Comparison of ENCODE assay signal across 35 cellular contexts in genomic region chr4:117640836-117641235, GRCh38.
"Had no signal": no experiment of that assay in that cellular context is flagged by ENCODE, and none has a peak within 500 bp of the region (broad histone marks: within the 10 kb centered on the region; RNA-seq: fewer than 3 reads in every experiment).

No MANE protein-coding gene starts in this region.

- H3K9me2 ChIP-seq: SK-N-SH had no signal

- ATAC-seq: activated CD8-positive, alpha-beta T cell treated with anti-CD3 and anti-CD28 coated beads for 36 hours; activated T-cell treated with anti-CD3 and anti-CD28 coated beads, Interleukin-2, amount 50 U/mL, for 72 hours; activated T-helper 17 cell treated with anti-CD3 and anti-CD28 coated beads, Interleukin-2, amount 50 U/mL, for 72 hours; Panc1; T-cell; T-helper 17 cell had no signal

- H3K4me3 ChIP-seq: cardiac muscle cell, SJCRH30 had no signal

- H3K4me1 ChIP-seq: SJCRH30 had no signal

- H3K27ac ChIP-seq: cardiac muscle cell, SJCRH30, WERI-Rb-1 had no signal

- H3K9ac ChIP-seq: SK-N-SH had no signal

- DNase-seq: activated CD4-positive, alpha-beta T cell treated with anti-CD3 and anti-CD28 coated beads for 1 hour; activated CD4-positive, alpha-beta T cell treated with anti-CD3 and anti-CD28 coated beads for 48 hours; activated CD4-positive, alpha-beta T cell treated with anti-CD3 and anti-CD28 coated beads, Interleukin-2, amount 50 U/mL, for 4 hours; activated CD4-positive, CD25-positive, alpha-beta regulatory T cell; activated CD8-positive, alpha-beta T cell treated with anti-CD3 and anti-CD28 coated beads for 36 hours; activated effector memory CD4-positive, alpha-beta T cell treated with anti-CD3 and anti-CD28 coated beads, Interleukin-2, amount 50 U/mL, for 16 hours; activated naive CD4-positive, alpha-beta T cell; activated naive CD4-positive, alpha-beta T cell treated with anti-CD3 and anti-CD28 coated beads, Interleukin-2, amount 50 U/mL, for 16 hours; activated naive CD8-positive, alpha-beta T cell treated with anti-CD3 and anti-CD28 coated beads for 36 hours; activated T-cell treated with anti-CD3 and anti-CD28 coated beads, Interleukin-2, amount 50 U/mL, for 1 hour; activated T-cell treated with anti-CD3 and anti-CD28 coated beads, Interleukin-2, amount 50 U/mL, for 72 hours; amniotic stem cell; aorta; Karpas-422; KBM-7; NCI-H1105; NCI-H1417 treated with DMSO at 0.1 percent for 48 hours; NCI-H187 treated with DMSO at 0.1 percent for 48 hours; NCI-H2081; NCI-H2171 treated with DMSO at 0.1 percent for 48 hours; NCI-H2227 treated with DMSO at 0.1 percent for 48 hours; NCI-H446; NCI-H510A treated with DMSO at 0.1 percent for 48 hours; NCI-H526 treated with DMSO at 0.1 percent for 48 hours; NK-92 treated with Interleukin-12 subunit alpha and Interleukin-12 subunit beta, amount 100 ng/mL, for 24 hours; SHP77; SJCRH30; SK-N-SH; T-cell; T-helper 17 cell; T-helper 9 cell; WERI-Rb-1 had no signal

- H3K36me3 ChIP-seq: cardiac muscle cell, SJCRH30, WERI-Rb-1 had no signal

- H3K9me3 ChIP-seq: SJCRH30, SK-N-SH had no signal

- H3K4me2 ChIP-seq: SK-N-SH had no signal

- H3K27me3 ChIP-seq: cardiac muscle cell, SJCRH30 had no signal
